In genomic region chrX:55767100-55767499, GRCh38 we compare ENCODE assay signal across 1 cellular context.
TF ChIP-seq lines count a peak whose summit lies in the region.

No MANE protein-coding gene starts in this region.

TF ChIP-seq in A549, 52 proteins besides CTCF, POLR2A, EP300 and RAD21 (continued from another document):
- TF ChIP-seq REST (IDR thresholded peaks at IDR 0.05) = no peak
- TF ChIP-seq FOSL2 (IDR thresholded peaks at IDR 0.05) = no peak
- TF ChIP-seq FOSL2 (CRISPR knock-in tag; IDR thresholded peaks at IDR 0.05) = no peak
- no peak for TF ChIP-seq ZNF302 (CRISPR knock-in tag; IDR thresholded peaks at IDR 0.05)
